In genomic region chr11:62786318-62787004, GRCh38 we compare ENCODE assay signal across 8 cellular contexts. TPM values are rescaled to one million over a fixed set of nuclear protein-coding genes. Genes with fewer than 3 reads are reported as not detected.
DNase-seq lines count a peak whose midpoint lies in the region; TF ChIP-seq lines count a peak whose summit lies in the region.

No MANE protein-coding gene starts in this region.

- CTCF ChIA-PET in HEK293T (lab: Yijun Ruan, JAX): interaction anchor here (0.5 to 2.0 kb wide), 22 partner anchors 10 to 244 kb away, joined by 3 to 22 read pairs (median 6); partner anchors contain the start of genes BSCL2, GNG3, HNRNPUL2 and SLC3A2

- H3K27ac Mint-ChIP-seq in activated naive CD8-positive, alpha-beta T cell: peak overlapping the region; percentile 92

- H3K4me1 Mint-ChIP-seq in activated naive CD8-positive, alpha-beta T cell (ENCODE audit: low read depth): peaks cover 37% of the 10 kb centered on the region

- POLR2A ChIA-PET in HEK293T (lab: Yijun Ruan, JAX): interaction anchor here (0.7 to 8.8 kb wide), 24 partner anchors 9 to 165 kb away, joined by 3 to 144 read pairs (median 6); partner anchors contain the start of genes B3GAT3, C11orf98, CSKMT and HNRNPUL2

- intact Hi-C loops in testis (cut with DNase I; ENCODE audit: low total_unique reads): loop anchor here (10.0 kb wide), 1 partner anchor 68 kb away; no protein-coding TSS in a partner anchor

- H4K20me1 ChIP-seq in osteoblast (ENCODE audit: insufficient read depth, low read length): peaks cover 13% of the 10 kb centered on the region

- WGBS in testis, 2 donors: 1 to 13% methylated on average over 2 to 29 of the region's 51 CpGs

- peak overlapping the region; percentile 87 for H3K4me3 Mint-ChIP-seq in activated naive CD8-positive, alpha-beta T cell

- H3K79me2 ChIP-seq in osteoblast (ENCODE audit: insufficient read depth, low read length): peaks cover 34% of the 10 kb centered on the region

- peak overlapping the region; percentile 96 for H3K4me2 ChIP-seq in osteoblast (ENCODE audit: insufficient read depth, low read length)

- peak overlapping the region; percentile 76 for H2AFZ ChIP-seq in osteoblast (ENCODE audit: low read length)

- no peaks in the 10 kb centered on the region for H3K27me3 Mint-ChIP-seq in activated naive CD8-positive, alpha-beta T cell

- H3K9me3 Mint-ChIP-seq in activated naive CD8-positive, alpha-beta T cell (ENCODE audit: low read depth): no peaks in the 10 kb centered on the region

- H3K36me3 Mint-ChIP-seq in activated naive CD8-positive, alpha-beta T cell: peaks cover 3% of the 10 kb centered on the region

- no peak for TF ChIP-seq POLR2A in testis (IDR thresholded peaks at IDR 0.05)

- no peaks in the 10 kb centered on the region for H3K27me3 ChIP-seq in osteoblast (ENCODE audit: insufficient read depth, low read length)
- no peaks in the 10 kb centered on the region for H3K27me3 ChIP-seq in testis

- H3K4me3 ChIP-seq in osteoblast (ENCODE audit: insufficient read depth, low read length) (peak overlapping the region; percentile 94), testis (peak overlapping the region; percentile 80 to 98)

- H3K9me3 ChIP-seq in osteoblast (ENCODE audit: low read depth, low read length) (no peaks in the 10 kb centered on the region), testis (no peaks in the 10 kb centered on the region)

- H3K36me3 ChIP-seq in osteoblast (ENCODE audit: insufficient read depth, low read length) (peaks cover 33% of the 10 kb centered on the region), testis (ENCODE audit: low read depth, missing control alignments) (no peaks in the 10 kb centered on the region)

- H3K4me1 ChIP-seq in osteoblast (ENCODE audit: insufficient read depth, low read length): peaks cover 29% of the 10 kb centered on the region
- peaks cover 19% of the 10 kb centered on the region for H3K4me1 ChIP-seq in testis

- TF ChIP-seq CTCF in osteoblast (IDR thresholded peaks at IDR 0.05; ENCODE audit: extremely low read depth, low read depth, low read length) (peak; percentile 84), testis (IDR thresholded peaks at IDR 0.05) (peak; percentile 91 to 99 (median 98))

- peak overlapping the region; percentile 88 for H3K27ac ChIP-seq in osteoblast (ENCODE audit: low read depth, low read length)
- peak overlapping the region; percentile 77 to 97 for H3K27ac ChIP-seq in testis

- DNase-seq in GM04503 (ENCODE audit: low read depth) (peak; percentile 38), HEK293T (ENCODE audit: extremely low spot score) (peak; percentile 82), MV-4-11 (lab: John Stamatoyannopoulos, UW) (peak; percentile 76), SKM-1 (lab: John Stamatoyannopoulos, UW; ENCODE audit: unreplicated experiment) (peak; percentile 66), glomerular visceral epithelial cell (ENCODE audit: extremely low spot score) (peak; percentile 84), osteoblast (ENCODE audit: insufficient read length, low spot score, missing footprints) (peak; percentile 98), testis (peak; percentile 93)

TF ChIP-seq in HEK293T, 16 proteins besides CTCF, POLR2A, EP300 and RAD21:
- TF ChIP-seq ARNT (IDR thresholded peaks at IDR 0.05) (no peak; the same call in 1 of the 2 replicates), CTBP1 (IDR thresholded peaks at IDR 0.05; ENCODE audit: borderline replicate concordance) (no peak), NFRKB (IDR thresholded peaks at IDR 0.05) (no peak), BHLHE40 (IDR thresholded peaks at IDR 0.05; ENCODE audit: borderline replicate concordance) (no peak), ZNF384 (IDR thresholded peaks at IDR 0.05) (no peak), HDGF (IDR thresholded peaks at IDR 0.05; ENCODE audit: borderline replicate concordance) (0 out of 2 replicates have a peak, but pooled peaks have one; percentile 20), TARDBP (IDR thresholded peaks at IDR 0.05) (no peak), FOXM1 (IDR thresholded peaks at IDR 0.05; ENCODE audit: borderline replicate concordance) (no peak), LEF1 (IDR thresholded peaks at IDR 0.05; ENCODE audit: borderline replicate concordance) (peak; percentile 93)

RNA-seq across cellular contexts. Expression of gene TMEM179B, which starts 0.7 kb away (rescaled TPM):
- total RNA-seq in osteoblast: 37.4 and 51.4 TPM in 2 replicates
- 100 to 1,000 TPM; 119 to 124 TPM for total RNA-seq in testis
- polyA plus RNA-seq in testis (ENCODE audit: insufficient read depth, low read depth, low replicate concordance): 87.0 TPM

RNA-seq across cellular contexts. Expression of gene TMEM223, which starts 5.3 kb away (rescaled TPM):
- total RNA-seq in osteoblast: 9.0 and 11.5 TPM in 2 replicates
- total RNA-seq in testis: 10 to 100 TPM; 24.1 to 25.5 TPM
- 11.5 TPM for polyA plus RNA-seq in testis (ENCODE audit: insufficient read depth, low read depth, low replicate concordance)

RNA-seq across cellular contexts. Expression of gene TAF6L, which starts 15.3 kb away (rescaled TPM):
- total RNA-seq in osteoblast: 21.2 and 22.1 TPM in 2 replicates
- 10 to 100 TPM; 22.4 to 32.0 TPM for total RNA-seq in testis
- 13.6 TPM for polyA plus RNA-seq in testis (ENCODE audit: insufficient read depth, low read depth, low replicate concordance)

RNA-seq across cellular contexts. Expression of gene NXF1, which starts 18.8 kb away (rescaled TPM):
- total RNA-seq in osteoblast (25.6 and 31.1 TPM in 2 replicates), testis (10 to 100 TPM; 94.6 to 98.7 TPM)
- 88.3 TPM for polyA plus RNA-seq in testis (ENCODE audit: insufficient read depth, low read depth, low replicate concordance)

RNA-seq across cellular contexts. Expression of gene POLR2G, which starts 25.1 kb away (rescaled TPM):
- total RNA-seq in osteoblast (48.3 and 57.9 TPM in 2 replicates), testis (10 to 100 TPM; 48.1 to 71.2 TPM)
- 78.6 TPM for polyA plus RNA-seq in testis (ENCODE audit: insufficient read depth, low read depth, low replicate concordance)

Comparison
In these comparisons a context has a peak if more than half of its experiments do, and no peak if none do; other contexts are left out.
1. Peak in every context shown above with its lines: DNase-seq, H3K4me3 ChIP-seq and H3K27ac ChIP-seq.
2. DNase-seq: peak in every context shown above with its lines; median percentile 98 in osteoblast; 93 in testis; 84 in glomerular visceral epithelial cell; 82 in HEK293T; 76 in MV-4-11; 66 in SKM-1; 38 in GM04503.